9 cellular contexts compared by ENCODE assay signal in genomic region chr11:134330611-134331564, GRCh38. TPM values are rescaled to one million over a fixed set of nuclear protein-coding genes. Genes with fewer than 3 reads are reported as not detected.
DNase-seq lines count a peak whose midpoint lies in the region; ATAC-seq and TF ChIP-seq lines count a peak whose summit lies in the region.
"Had no signal": no experiment of that assay in that cellular context is flagged by ENCODE, and none has a peak within 500 bp of the region (broad histone marks: within the 10 kb centered on the region; RNA-seq: fewer than 3 reads in every experiment).

No MANE protein-coding gene starts in this region.

- H3K27me3 Mint-ChIP-seq in endodermal cell (ENCODE audit: insufficient read depth): peaks cover 53% of the 10 kb centered on the region

- H3K9ac ChIP-seq in endodermal cell (ENCODE audit: extremely low read depth, low read length, poor library complexity, severe bottlenecking): no peak overlapping the region

- H3K27me3 ChIP-seq in BE2C: peaks cover 15% of the 10 kb centered on the region
- H3K27me3 ChIP-seq in endodermal cell (ENCODE audit: control insufficient read depth, insufficient read depth, low read length, poor library complexity, severe bottlenecking): peaks cover 54% of the 10 kb centered on the region
- peaks cover 2% of the 10 kb centered on the region for H3K27me3 ChIP-seq in neuron (ENCODE audit: insufficient read depth, low read length)

- no peaks in the 10 kb centered on the region for H3K9me3 Mint-ChIP-seq in endodermal cell

- no peak overlapping the region for H3K27ac ChIP-seq in endodermal cell (ENCODE audit: low read depth, low read length)
- H3K27ac ChIP-seq: epithelial cell of prostate had no signal

- H3K4me3 ChIP-seq in BE2C (ENCODE audit: low read depth, low read length) (peak overlapping the region; percentile 7; the same call in 1 of the 2 replicates), LNCaP clone FGC (ENCODE audit: low read depth, low read length) (peak overlapping the region; percentile 47), endodermal cell (ENCODE audit: low read length) (peak overlapping the region; percentile 73), neuron (ENCODE audit: low read length) (peak overlapping the region; percentile 44)

- no peak overlapping the region for H2AFZ ChIP-seq in neuron (ENCODE audit: low read depth, low read length)

- DNase-seq in BE2C (no peak), LNCaP clone FGC (ENCODE audit: low read depth) (no peak), endodermal cell (peak; percentile 61), SKM-1 (lab: John Stamatoyannopoulos, UW; ENCODE audit: unreplicated experiment) (no peak), CD1c-positive myeloid dendritic cell (ENCODE audit: extremely low spot score) (no peak), middle frontal gyrus (ENCODE audit: extremely low spot score, low spot score) (no peak)

- H3K36me3 ChIP-seq in BE2C (no peaks in the 10 kb centered on the region), endodermal cell (ENCODE audit: control insufficient read depth, insufficient read depth, low read length) (no peaks in the 10 kb centered on the region), neuron (ENCODE audit: insufficient read depth, low read length) (no peaks in the 10 kb centered on the region)

- no peak for TF ChIP-seq CTCF in BE2C (IDR thresholded peaks at IDR 0.05; ENCODE audit: low read depth, low read length)
- no peak for TF ChIP-seq CTCF in LNCaP clone FGC (IDR thresholded peaks at IDR 0.05; ENCODE audit: control insufficient read depth, extremely low read depth, insufficient read depth)
- no peak for TF ChIP-seq CTCF in endodermal cell (conservative IDR thresholded peaks at IDR 0.05)

- H3K27ac Mint-ChIP-seq in endodermal cell: no peak overlapping the region

- H3K4me1 ChIP-seq in BE2C: no peaks in the 10 kb centered on the region; the same call in 1 of the 2 replicates
- peaks cover 3% of the 10 kb centered on the region for H3K4me1 ChIP-seq in endodermal cell (ENCODE audit: control insufficient read depth, insufficient read depth, low read length)
- peaks cover 3% of the 10 kb centered on the region for H3K4me1 ChIP-seq in neuron (ENCODE audit: insufficient read depth, low read length)

- peaks cover 10% of the 10 kb centered on the region for H3K4me1 Mint-ChIP-seq in endodermal cell

- WGBS in endodermal cell (ENCODE audit: insufficient coverage in 1 of 2, insufficient read length in 1 of 2), 2 experiments: 45 to 47% methylated on average over 21 to 25 of the region's 25 CpGs

- H3K9me3 ChIP-seq in BE2C (no peaks in the 10 kb centered on the region), endodermal cell (ENCODE audit: control insufficient read depth, low read length) (no peaks in the 10 kb centered on the region), neuron (ENCODE audit: low read length) (peaks cover 2% of the 10 kb centered on the region)

- peak overlapping the region; percentile 58 for H3K4me3 Mint-ChIP-seq in endodermal cell

- no peak for ATAC-seq in HG02759 (IDR thresholded peaks at IDR 0.05; ENCODE audit: unreplicated experiment)

- H3K36me3 Mint-ChIP-seq in endodermal cell (ENCODE audit: low read depth): no peaks in the 10 kb centered on the region

RNA-seq across cellular contexts. Expression of gene GLB1L2, which starts 0.9 kb away (rescaled TPM):
- polyA plus RNA-seq in BE2C (2012; ENCODE audit: insufficient read depth, insufficient read length, low read depth): 5.7 TPM
- 10 to 100 TPM in 1 of 2 donors, 1 to 10 TPM in 1; 9.9 to 12.5 TPM for total RNA-seq in endodermal cell
- 9.2 TPM for polyA plus RNA-seq in endodermal cell (2013, experiment 1 of 2)
- 7.7 TPM for polyA plus RNA-seq in endodermal cell (2013, experiment 2 of 2)

RNA-seq across cellular contexts. Expression of gene GLB1L3, which starts 54.7 kb away (rescaled TPM):
- not detected for polyA plus RNA-seq in BE2C (2012; ENCODE audit: insufficient read depth, insufficient read length, low read depth)
- 1 to 10 TPM; 2.3 to 7.1 TPM for total RNA-seq in endodermal cell
- polyA plus RNA-seq in endodermal cell (2013, experiment 1 of 2): 0.43 TPM
- 0.37 TPM for polyA plus RNA-seq in endodermal cell (2013, experiment 2 of 2)

Comparison
In these comparisons a context has a peak if more than half of its experiments do, and no peak if none do; other contexts are left out.
1. H3K4me3 ChIP-seq: peak in every context shown above with its lines; median percentile 73 in endodermal cell; 47 in LNCaP clone FGC; 44 in neuron; 7 in BE2C.